1 cellular context compared by ENCODE assay signal in genomic region chr4:5237086-5237485, GRCh38.
TF ChIP-seq lines count a peak whose summit lies in the region.

No MANE protein-coding gene starts in this region.

TF ChIP-seq in GM23338, 12 proteins besides CTCF, POLR2A, EP300 and RAD21 (continued from another document):
- TF ChIP-seq, protein P1, sequence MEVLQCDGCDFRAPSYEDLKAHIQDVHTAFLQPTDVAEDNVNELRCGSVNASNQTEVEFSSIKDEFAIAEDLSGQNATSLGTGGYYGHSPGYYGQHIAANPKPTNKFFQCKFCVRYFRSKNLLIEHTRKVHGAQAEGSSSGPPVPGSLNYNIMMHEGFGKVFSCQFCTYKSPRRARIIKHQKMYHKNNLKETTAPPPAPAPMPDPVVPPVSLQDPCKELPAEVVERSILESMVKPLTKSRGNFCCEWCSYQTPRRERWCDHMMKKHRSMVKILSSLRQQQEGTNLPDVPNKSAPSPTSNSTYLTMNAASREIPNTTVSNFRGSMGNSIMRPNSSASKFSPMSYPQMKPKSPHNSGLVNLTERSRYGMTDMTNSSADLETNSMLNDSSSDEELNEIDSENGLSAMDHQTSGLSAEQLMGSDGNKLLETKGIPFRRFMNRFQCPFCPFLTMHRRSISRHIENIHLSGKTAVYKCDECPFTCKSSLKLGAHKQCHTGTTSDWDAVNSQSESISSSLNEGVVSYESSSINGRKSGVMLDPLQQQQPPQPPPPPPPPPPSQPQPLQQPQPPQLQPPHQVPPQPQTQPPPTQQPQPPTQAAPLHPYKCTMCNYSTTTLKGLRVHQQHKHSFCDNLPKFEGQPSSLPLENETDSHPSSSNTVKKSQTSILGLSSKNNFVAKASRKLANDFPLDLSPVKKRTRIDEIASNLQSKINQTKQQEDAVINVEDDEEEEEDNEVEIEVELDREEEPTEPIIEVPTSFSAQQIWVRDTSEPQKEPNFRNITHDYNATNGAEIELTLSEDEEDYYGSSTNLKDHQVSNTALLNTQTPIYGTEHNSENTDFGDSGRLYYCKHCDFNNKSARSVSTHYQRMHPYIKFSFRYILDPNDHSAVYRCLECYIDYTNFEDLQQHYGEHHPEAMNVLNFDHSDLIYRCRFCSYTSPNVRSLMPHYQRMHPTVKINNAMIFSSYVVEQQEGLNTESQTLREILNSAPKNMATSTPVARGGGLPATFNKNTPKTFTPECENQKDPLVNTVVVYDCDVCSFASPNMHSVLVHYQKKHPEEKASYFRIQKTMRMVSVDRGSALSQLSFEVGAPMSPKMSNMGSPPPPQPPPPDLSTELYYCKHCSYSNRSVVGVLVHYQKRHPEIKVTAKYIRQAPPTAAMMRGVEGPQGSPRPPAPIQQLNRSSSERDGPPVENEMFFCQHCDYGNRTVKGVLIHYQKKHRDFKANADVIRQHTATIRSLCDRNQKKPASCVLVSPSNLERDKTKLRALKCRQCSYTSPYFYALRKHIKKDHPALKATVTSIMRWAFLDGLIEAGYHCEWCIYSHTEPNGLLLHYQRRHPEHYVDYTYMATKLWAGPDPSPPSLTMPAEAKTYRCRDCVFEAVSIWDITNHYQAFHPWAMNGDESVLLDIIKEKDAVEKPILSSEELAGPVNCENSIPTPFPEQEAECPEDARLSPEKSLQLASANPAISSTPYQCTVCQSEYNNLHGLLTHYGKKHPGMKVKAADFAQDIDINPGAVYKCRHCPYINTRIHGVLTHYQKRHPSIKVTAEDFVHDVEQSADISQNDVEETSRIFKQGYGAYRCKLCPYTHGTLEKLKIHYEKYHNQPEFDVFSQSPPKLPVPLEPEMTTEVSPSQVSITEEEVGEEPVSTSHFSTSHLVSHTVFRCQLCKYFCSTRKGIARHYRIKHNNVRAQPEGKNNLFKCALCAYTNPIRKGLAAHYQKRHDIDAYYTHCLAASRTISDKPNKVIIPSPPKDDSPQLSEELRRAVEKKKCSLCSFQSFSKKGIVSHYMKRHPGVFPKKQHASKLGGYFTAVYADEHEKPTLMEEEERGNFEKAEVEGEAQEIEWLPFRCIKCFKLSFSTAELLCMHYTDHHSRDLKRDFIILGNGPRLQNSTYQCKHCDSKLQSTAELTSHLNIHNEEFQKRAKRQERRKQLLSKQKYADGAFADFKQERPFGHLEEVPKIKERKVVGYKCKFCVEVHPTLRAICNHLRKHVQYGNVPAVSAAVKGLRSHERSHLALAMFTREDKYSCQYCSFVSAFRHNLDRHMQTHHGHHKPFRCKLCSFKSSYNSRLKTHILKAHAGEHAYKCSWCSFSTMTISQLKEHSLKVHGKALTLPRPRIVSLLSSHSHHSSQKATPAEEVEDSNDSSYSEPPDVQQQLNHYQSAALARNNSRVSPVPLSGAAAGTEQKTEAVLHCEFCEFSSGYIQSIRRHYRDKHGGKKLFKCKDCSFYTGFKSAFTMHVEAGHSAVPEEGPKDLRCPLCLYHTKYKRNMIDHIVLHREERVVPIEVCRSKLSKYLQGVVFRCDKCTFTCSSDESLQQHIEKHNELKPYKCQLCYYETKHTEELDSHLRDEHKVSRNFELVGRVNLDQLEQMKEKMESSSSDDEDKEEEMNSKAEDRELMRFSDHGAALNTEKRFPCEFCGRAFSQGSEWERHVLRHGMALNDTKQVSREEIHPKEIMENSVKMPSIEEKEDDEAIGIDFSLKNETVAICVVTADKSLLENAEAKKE (CRISPR knock-in tag; IDR thresholded peaks at IDR 0.05) = no peak
- TF ChIP-seq ZNF114 (CRISPR knock-in tag; IDR thresholded peaks at IDR 0.05) = no peak
- no peak for TF ChIP-seq JUNB (IDR thresholded peaks at IDR 0.05; ENCODE audit: unreplicated experiment)
- no peak for TF ChIP-seq CREB1 (CRISPR knock-in tag; IDR thresholded peaks at IDR 0.05; ENCODE audit: low read depth)
